ENCODE assay signal across 19 cellular contexts in genomic region chr20:1242099-1242498, GRCh38. TPM values are rescaled to one million over a fixed set of nuclear protein-coding genes. Genes with fewer than 3 reads are reported as not detected.
DNase-seq lines count a peak whose midpoint lies in the region; ATAC-seq, FAIRE-seq and TF ChIP-seq lines count a peak whose summit lies in the region.
"Had no signal": no experiment of that assay in that cellular context is flagged by ENCODE, and none has a peak within 500 bp of the region (broad histone marks: within the 10 kb centered on the region; RNA-seq: fewer than 3 reads in every experiment).

No MANE protein-coding gene starts in this region.

- ATAC-seq in PC-3 = no peak
- ATAC-seq in activated CD4-positive, alpha-beta T cell treated with anti-CD3 and anti-CD28 coated beads for 36 hours = no peak
- no peak for ATAC-seq in left lung
- ATAC-seq: CD8-positive, alpha-beta T cell had no signal

- peaks cover 5 to 9% (median 7%) of the 10 kb centered on the region in 10 experiments; a peak in 13 of 20 replicates for H3K4me1 ChIP-seq in BLaER1 treated with 17β-estradiol and CSF1 and Interleukin-3, amounts not matched to agents 10 nM and 100 nM
- peaks cover 14% of the 10 kb centered on the region; the same call in 1 of the 2 replicates for H3K4me1 ChIP-seq in PC-3 (ENCODE audit: insufficient read depth, low read length)
- peaks cover 24% of the 10 kb centered on the region for H3K4me1 ChIP-seq in endothelial cell of umbilical vein (ENCODE audit: control insufficient read depth, extremely low read depth, insufficient read depth, low read length)
- H3K4me1 ChIP-seq in osteoblast (ENCODE audit: insufficient read depth, low read length) = peaks cover 7% of the 10 kb centered on the region
- no peaks in the 10 kb centered on the region for H3K4me1 ChIP-seq in vagina
- peaks cover 0 to 4% of the 10 kb centered on the region in 2 donors for H3K4me1 ChIP-seq in left lung

- no peak overlapping the region for H3K27ac ChIP-seq in BLaER1 treated with 17β-estradiol and CSF1 and Interleukin-3, amounts not matched to agents 10 nM and 100 nM
- peak overlapping the region; percentile 50; the same call in 1 of the 2 replicates for H3K27ac ChIP-seq in PC-3 (ENCODE audit: low read length)
- peak overlapping the region; percentile 24 for H3K27ac ChIP-seq in endothelial cell of umbilical vein (ENCODE audit: insufficient read depth, low read depth, low read length)
- no peak overlapping the region for H3K27ac ChIP-seq in osteoblast (ENCODE audit: low read depth, low read length)
- H3K27ac ChIP-seq in vagina = no peak overlapping the region
- H3K27ac ChIP-seq in left lung = no peak overlapping the region
- H3K27ac ChIP-seq: C4-2B, HL-60, KMS-11 had no signal

- no peak for FAIRE-seq in endothelial cell of umbilical vein (lab: Jason Lieb, UNC)
- FAIRE-seq: A204.1, D721Med, GM12891, H1 had no signal

- no peak overlapping the region for H3K9ac ChIP-seq in BLaER1 treated with 17β-estradiol and CSF1 and Interleukin-3, amounts not matched to agents 10 nM and 100 nM
- H3K9ac ChIP-seq in PC-3 (ENCODE audit: low read length) (no peak overlapping the region), endothelial cell of umbilical vein (replicated peaks; ENCODE audit: extremely low read depth, insufficient read depth, low read length) (no peak overlapping the region)
- H3K9ac ChIP-seq: KMS-11 had no signal

- H3K79me2 ChIP-seq in PC-3 (ENCODE audit: low read length) (no peaks in the 10 kb centered on the region), endothelial cell of umbilical vein (ENCODE audit: control insufficient read depth, insufficient read depth, low read length) (no peaks in the 10 kb centered on the region), osteoblast (ENCODE audit: insufficient read depth, low read length) (no peaks in the 10 kb centered on the region)

- H3K4me3 Mint-ChIP-seq in activated CD4-positive, alpha-beta T cell treated with anti-CD3 and anti-CD28 coated beads for 36 hours = no peak overlapping the region
- H3K4me3 Mint-ChIP-seq: CD8-positive, alpha-beta T cell had no signal

- intact Hi-C loops in PC-3 (cut with micrococcal nuclease) = no loop called here
- intact Hi-C loops in endothelial cell of umbilical vein (cut with micrococcal nuclease) = loop anchor here (1.0 kb wide), 1 partner anchor 24 kb away; the partner anchor contains the start of gene SNPH
- intact Hi-C loops in vagina (cut with DNase I) = no loop called here
- intact Hi-C loops in activated CD4-positive, alpha-beta T cell treated with anti-CD3 and anti-CD28 coated beads for 36 hours (cut with DNase I, micrococcal nuclease) = no loop called here
- intact Hi-C loops in left lung (cut with DNase I) = no loop called here

- no peaks in the 10 kb centered on the region for H3K36me3 Mint-ChIP-seq in activated CD4-positive, alpha-beta T cell treated with anti-CD3 and anti-CD28 coated beads for 36 hours (ENCODE audit: low read depth)
- H3K36me3 Mint-ChIP-seq: CD8-positive, alpha-beta T cell had no signal

- dilution Hi-C loops in endothelial cell of umbilical vein (cut with MboI; ENCODE audit: extremely low pct_ligation_motif_present, low sequenced_read_pairs) = no loop called here

- POLR2A ChIA-PET in PC-3 (lab: Charles Lee; ENCODE audit: unreplicated experiment) = no interaction called here
- POLR2A ChIA-PET in endothelial cell of umbilical vein (lab: Charles Lee) = interaction anchor here (0.7 kb wide), 1 partner anchor 16 kb away, joined by 3 read pairs; the partner anchor contains the start of gene RAD21L1
- POLR2A ChIA-PET in activated CD4-positive, alpha-beta T cell treated with anti-CD3 and anti-CD28 coated beads for 36 hours (lab: Charles Lee) = no interaction called here

- TF ChIP-seq CTCF in PC-3 (conservative IDR thresholded peaks at IDR 0.05; ENCODE audit: low read depth, low read length) (no peak), endothelial cell of umbilical vein (IDR thresholded peaks at IDR 0.05; ENCODE audit: extremely low read depth in 1 of 2, insufficient read depth in 1 of 2, low read depth in 1 of 2, low read length in 2 of 2) (no peak), osteoblast (IDR thresholded peaks at IDR 0.05; ENCODE audit: extremely low read depth, low read depth, low read length) (no peak), vagina (IDR thresholded peaks at IDR 0.05) (no peak), left lung (IDR thresholded peaks at IDR 0.05) (no peak)

- no peaks in the 10 kb centered on the region for H3K9me3 ChIP-seq in BLaER1 treated with 17β-estradiol and CSF1 and Interleukin-3, amounts not matched to agents 10 nM and 100 nM (replicated peaks in 1 of 11)
- H3K9me3 ChIP-seq in PC-3 (ENCODE audit: low read length) = no peaks in the 10 kb centered on the region
- no peaks in the 10 kb centered on the region for H3K9me3 ChIP-seq in endothelial cell of umbilical vein (replicated peaks; ENCODE audit: control insufficient read depth, insufficient read depth, low read length)
- H3K9me3 ChIP-seq in osteoblast (ENCODE audit: low read depth, low read length) = no peaks in the 10 kb centered on the region
- H3K9me3 ChIP-seq in vagina = no peaks in the 10 kb centered on the region
- H3K9me3 ChIP-seq in left lung = no peaks in the 10 kb centered on the region

- H3K9me3 Mint-ChIP-seq in activated CD4-positive, alpha-beta T cell treated with anti-CD3 and anti-CD28 coated beads for 36 hours (ENCODE audit: low read depth) = no peaks in the 10 kb centered on the region
- H3K9me3 Mint-ChIP-seq: CD8-positive, alpha-beta T cell had no signal

- peaks cover 3% of the 10 kb centered on the region for H3K4me1 Mint-ChIP-seq in activated CD4-positive, alpha-beta T cell treated with anti-CD3 and anti-CD28 coated beads for 36 hours

- no peaks in the 10 kb centered on the region for H3F3A ChIP-seq in PC-3 (ENCODE audit: low read length, unreplicated experiment)

- H3K9me1 ChIP-seq in endothelial cell of umbilical vein (replicated peaks; ENCODE audit: control insufficient read depth, extremely low read depth, insufficient read depth, low read length) = no peaks in the 10 kb centered on the region

- H2AFZ ChIP-seq in PC-3 (ENCODE audit: low read length) (peak overlapping the region; percentile 44; the same call in 1 of the 2 replicates), endothelial cell of umbilical vein (ENCODE audit: low read depth, low read length) (no peak overlapping the region), osteoblast (ENCODE audit: low read length) (no peak overlapping the region)

- BruUV-seq in PC-3 (replicated peaks; lab: Mats Ljungman, UMichigan) (no TSS peak), endothelial cell of umbilical vein (replicated peaks; lab: Mats Ljungman, UMichigan) (no TSS peak)

- DNase-seq in PC-3 (no peak), endothelial cell of umbilical vein (ENCODE audit: low read depth, low spot score) (no peak), osteoblast (ENCODE audit: insufficient read length, low spot score, missing footprints) (no peak), vagina (ENCODE audit: extremely low spot score in 2 of 2) (no peak), NCI-H187 (lab: John Stamatoyannopoulos, UW) (no peak), left lung (no peak)
- no peak for DNase-seq in activated CD4-positive, alpha-beta T cell treated with anti-CD3 and anti-CD28 coated beads for 36 hours
- DNase-seq: CD8-positive, alpha-beta T cell; COR-L47; DMS153; DMS79 treated with DMSO at 0.1 percent for 48 hours had no signal

- peak overlapping the region in 10 of 11 experiments; percentile 5 to 39 (median 26); a peak in 15 of 22 replicates for H3K4me2 ChIP-seq in BLaER1 treated with 17β-estradiol and CSF1 and Interleukin-3, amounts not matched to agents 10 nM and 100 nM
- H3K4me2 ChIP-seq in PC-3 (ENCODE audit: low read length) = peak overlapping the region; percentile 43
- peak overlapping the region; percentile 28 for H3K4me2 ChIP-seq in endothelial cell of umbilical vein (ENCODE audit: insufficient read depth, low read length)
- peak overlapping the region; percentile 14 for H3K4me2 ChIP-seq in osteoblast (ENCODE audit: insufficient read depth, low read length)
- H3K4me2 ChIP-seq: KMS-11 had no signal

- H3K4me3 ChIP-seq in BLaER1 treated with 17β-estradiol and CSF1 and Interleukin-3, amounts not matched to agents 10 nM and 100 nM = no peak overlapping the region
- no peak overlapping the region for H3K4me3 ChIP-seq in PC-3 (ENCODE audit: low read length)
- H3K4me3 ChIP-seq in endothelial cell of umbilical vein (replicated peaks in 1 of 3; ENCODE audit: insufficient read depth in 1 of 3, low read depth in 1 of 3, low read length in 3 of 3) = no peak overlapping the region
- H3K4me3 ChIP-seq in osteoblast (ENCODE audit: insufficient read depth, low read length) = no peak overlapping the region
- no peak overlapping the region for H3K4me3 ChIP-seq in vagina
- no peak overlapping the region for H3K4me3 ChIP-seq in left lung

- no peaks in the 10 kb centered on the region for H3K36me3 ChIP-seq in BLaER1 treated with 17β-estradiol and CSF1 and Interleukin-3, amounts not matched to agents 10 nM and 100 nM
- H3K36me3 ChIP-seq in PC-3 (ENCODE audit: low read depth, low read length) = no peaks in the 10 kb centered on the region
- H3K36me3 ChIP-seq in endothelial cell of umbilical vein (ENCODE audit: control insufficient read depth in 2 of 2, extremely low read depth in 1 of 2, insufficient read depth in 2 of 2, low read length in 2 of 2) = no peaks in the 10 kb centered on the region
- no peaks in the 10 kb centered on the region for H3K36me3 ChIP-seq in osteoblast (ENCODE audit: insufficient read depth, low read length)
- H3K36me3 ChIP-seq in vagina = no peaks in the 10 kb centered on the region
- H3K36me3 ChIP-seq in left lung = no peaks in the 10 kb centered on the region

- TF ChIP-seq POLR2A in endothelial cell of umbilical vein (IDR thresholded peaks at IDR 0.05; ENCODE audit: low read depth, low read length) (no peak), vagina (IDR thresholded peaks at IDR 0.05) (no peak)

- no peaks in the 10 kb centered on the region for H4K20me1 ChIP-seq in BLaER1 treated with 17β-estradiol and CSF1 and Interleukin-3, amounts not matched to agents 10 nM and 100 nM
- H4K20me1 ChIP-seq in PC-3 (ENCODE audit: low read length) = no peaks in the 10 kb centered on the region
- H4K20me1 ChIP-seq in endothelial cell of umbilical vein (replicated peaks; ENCODE audit: control insufficient read depth, extremely low read depth, insufficient read depth, low read length) = no peaks in the 10 kb centered on the region
- no peaks in the 10 kb centered on the region for H4K20me1 ChIP-seq in osteoblast (ENCODE audit: insufficient read depth, low read length)

- H3K27me3 ChIP-seq in BLaER1 treated with 17β-estradiol and CSF1 and Interleukin-3, amounts not matched to agents 10 nM and 100 nM = no peaks in the 10 kb centered on the region
- no peaks in the 10 kb centered on the region for H3K27me3 ChIP-seq in PC-3 (ENCODE audit: low read length)
- H3K27me3 ChIP-seq in endothelial cell of umbilical vein (ENCODE audit: control insufficient read depth in 2 of 2, insufficient read depth in 2 of 2, low read length in 2 of 2) = no peaks in the 10 kb centered on the region
- H3K27me3 ChIP-seq in osteoblast (ENCODE audit: insufficient read depth, low read length) = no peaks in the 10 kb centered on the region
- no peaks in the 10 kb centered on the region for H3K27me3 ChIP-seq in vagina
- H3K27me3 ChIP-seq in left lung = peaks cover 0 to 3% of the 10 kb centered on the region in 2 donors

- H3K27ac Mint-ChIP-seq in activated CD4-positive, alpha-beta T cell treated with anti-CD3 and anti-CD28 coated beads for 36 hours = no peak overlapping the region
- H3K27ac Mint-ChIP-seq: CD8-positive, alpha-beta T cell had no signal

- H3K9me2 ChIP-seq in PC-3 (replicated peaks; ENCODE audit: low read length) = no peaks in the 10 kb centered on the region

- H3K27me3 Mint-ChIP-seq in activated CD4-positive, alpha-beta T cell treated with anti-CD3 and anti-CD28 coated beads for 36 hours = peaks cover 4% of the 10 kb centered on the region

- CTCF ChIA-PET in PC-3 (lab: Charles Lee) = no interaction called here
- CTCF ChIA-PET in endothelial cell of umbilical vein (lab: Charles Lee) = interaction anchor here (0.9 to 2.3 kb wide), 4 partner anchors 16 to 225 kb away, joined by 4 to 9 read pairs (median 5); partner anchors contain the start of genes NSFL1C, RAD21L1 and SNPH
- CTCF ChIA-PET in activated CD4-positive, alpha-beta T cell treated with anti-CD3 and anti-CD28 coated beads for 36 hours (lab: Charles Lee) = interaction anchor here (0.6 to 1.4 kb wide), 3 partner anchors 29 to 195 kb away, joined by 3 read pairs; no protein-coding TSS in a partner anchor

RNA-seq across cellular contexts. Expression of gene RAD21L1, which starts 16.3 kb away (rescaled TPM):
- 0.11 and 0.58 TPM in 2 replicates for total RNA-seq in PC-3 (2014; rRNA removed)
- not detected in 2 replicates for total RNA-seq in endothelial cell of umbilical vein
- 0.06 TPM in 1 of 2 replicates, not detected in the other for polyA plus RNA-seq in endothelial cell of umbilical vein
- 0.03 and 0.07 TPM in 2 replicates for polyA plus RNA-seq in endothelial cell of umbilical vein (2011; cell fraction: cytosol; rRNA removed)
- polyA plus RNA-seq in endothelial cell of umbilical vein (2011; cell fraction: nucleus; rRNA removed) = 0.07 and 0.24 TPM in 2 replicates
- polyA plus RNA-seq in endothelial cell of umbilical vein (2012) = 0.27 and 0.31 TPM in 2 replicates
- polyA minus RNA-seq in endothelial cell of umbilical vein = not detected in 2 replicates
- polyA minus RNA-seq in endothelial cell of umbilical vein (2011; cell fraction: cytosol; rRNA and poly(A)+ RNA removed) = not detected
- polyA minus RNA-seq in endothelial cell of umbilical vein (2011; cell fraction: nucleus; rRNA and poly(A)+ RNA removed) = not detected in 2 replicates
- not detected in 2 replicates for total RNA-seq in osteoblast
- not detected for total RNA-seq in vagina
- total RNA-seq in activated CD4-positive, alpha-beta T cell treated with anti-CD3 and anti-CD28 coated beads for 36 hours = under 1 TPM in 1 of 2 experiments, not detected in 1; 0.32 TPM
- not detected for total RNA-seq in left lung
- total RNA-seq: CD8-positive, alpha-beta T cell had no signal

RNA-seq across cellular contexts. Expression of gene SNPH, which starts 24.0 kb away (rescaled TPM):
- total RNA-seq in PC-3 (2014; rRNA removed) (21.4 and 24.9 TPM in 2 replicates), endothelial cell of umbilical vein (5.1 and 5.5 TPM in 2 replicates), osteoblast (9.4 and 10.0 TPM in 2 replicates), vagina (6.4 TPM), left lung (1 to 10 TPM; 4.8 to 5.9 TPM)
- polyA plus RNA-seq in endothelial cell of umbilical vein = 2.3 TPM in 2 replicates
- polyA plus RNA-seq in endothelial cell of umbilical vein (2011; cell fraction: cytosol; rRNA removed) = 1.7 and 2.4 TPM in 2 replicates
- polyA plus RNA-seq in endothelial cell of umbilical vein (2011; cell fraction: nucleus; rRNA removed) = 4.8 and 7.5 TPM in 2 replicates
- polyA plus RNA-seq in endothelial cell of umbilical vein (2012) = 4.2 and 4.9 TPM in 2 replicates
- polyA minus RNA-seq in endothelial cell of umbilical vein = 3.0 and 3.4 TPM in 2 replicates
- polyA minus RNA-seq in endothelial cell of umbilical vein (2011; cell fraction: cytosol; rRNA and poly(A)+ RNA removed) = not detected
- polyA minus RNA-seq in endothelial cell of umbilical vein (2011; cell fraction: nucleus; rRNA and poly(A)+ RNA removed) = 2.8 and 3.0 TPM in 2 replicates
- total RNA-seq in activated CD4-positive, alpha-beta T cell treated with anti-CD3 and anti-CD28 coated beads for 36 hours = 1 to 10 TPM; 2.5 to 2.9 TPM

RNA-seq across cellular contexts. Expression of gene C20orf202, which starts 38.8 kb away (rescaled TPM):
- total RNA-seq in PC-3 (2014; rRNA removed) (not detected in 2 replicates), endothelial cell of umbilical vein (not detected in 2 replicates), osteoblast (under 0.01 TPM in 1 of 2 replicates, not detected in the other), vagina (not detected), left lung (under 1 TPM in 1 of 2 donors, not detected in 1; 0.76 TPM)
- polyA plus RNA-seq in endothelial cell of umbilical vein = not detected in 2 replicates
- 0.04 TPM in 1 of 2 replicates, not detected in the other for polyA plus RNA-seq in endothelial cell of umbilical vein (2011; cell fraction: cytosol; rRNA removed)
- polyA plus RNA-seq in endothelial cell of umbilical vein (2011; cell fraction: nucleus; rRNA removed) = 0.09 TPM in 1 of 2 replicates, not detected in the other
- not detected in 2 replicates for polyA plus RNA-seq in endothelial cell of umbilical vein (2012)
- not detected in 2 replicates for polyA minus RNA-seq in endothelial cell of umbilical vein
- not detected for polyA minus RNA-seq in endothelial cell of umbilical vein (2011; cell fraction: cytosol; rRNA and poly(A)+ RNA removed)
- not detected in 2 replicates for polyA minus RNA-seq in endothelial cell of umbilical vein (2011; cell fraction: nucleus; rRNA and poly(A)+ RNA removed)
- not detected for total RNA-seq in activated CD4-positive, alpha-beta T cell treated with anti-CD3 and anti-CD28 coated beads for 36 hours
- total RNA-seq: CD8-positive, alpha-beta T cell; H1 had no signal

RNA-seq across cellular contexts. Expression of gene TMEM74B, which starts 57.3 kb away (rescaled TPM):
- 6.3 and 18.4 TPM in 2 replicates for total RNA-seq in PC-3 (2014; rRNA removed)
- 0.67 and 1.1 TPM in 2 replicates for total RNA-seq in endothelial cell of umbilical vein
- 0.26 and 0.54 TPM in 2 replicates for polyA plus RNA-seq in endothelial cell of umbilical vein
- 0.06 and 0.24 TPM in 2 replicates for polyA plus RNA-seq in endothelial cell of umbilical vein (2011; cell fraction: cytosol; rRNA removed)
- polyA plus RNA-seq in endothelial cell of umbilical vein (2011; cell fraction: nucleus; rRNA removed) = 2.6 and 3.4 TPM in 2 replicates
- 0.43 and 1.3 TPM in 2 replicates for polyA plus RNA-seq in endothelial cell of umbilical vein (2012)
- 0.17 and 0.36 TPM in 2 replicates for polyA minus RNA-seq in endothelial cell of umbilical vein
- not detected for polyA minus RNA-seq in endothelial cell of umbilical vein (2011; cell fraction: cytosol; rRNA and poly(A)+ RNA removed)
- polyA minus RNA-seq in endothelial cell of umbilical vein (2011; cell fraction: nucleus; rRNA and poly(A)+ RNA removed) = 0.24 TPM in 1 of 2 replicates, not detected in the other
- total RNA-seq in osteoblast = not detected in 2 replicates
- 4.2 TPM for total RNA-seq in vagina
- total RNA-seq in activated CD4-positive, alpha-beta T cell treated with anti-CD3 and anti-CD28 coated beads for 36 hours = 1 to 10 TPM; 1.5 to 2.0 TPM
- 1 to 10 TPM; 4.0 to 5.0 TPM for total RNA-seq in left lung
- total RNA-seq: CD8-positive, alpha-beta T cell had no signal

Comparison
In these comparisons a context has a peak if more than half of its experiments do, and no peak if none do; other contexts are left out.
1. H3K27ac ChIP-seq: peak in PC-3 (single experiment) and endothelial cell of umbilical vein (single experiment); none in BLaER1 treated with 17β-estradiol and CSF1 and Interleukin-3, amounts not matched to agents 10 nM and 100 nM (0 of 11), osteoblast (single experiment), vagina (single experiment) and left lung (0 of 2).
2. Peak in every context shown above with its lines, with median percentiles within 50 percentile points of each other: H3K4me2 ChIP-seq.